ENCODE assay signal across 2 cellular contexts in the genomic region with DNA sequence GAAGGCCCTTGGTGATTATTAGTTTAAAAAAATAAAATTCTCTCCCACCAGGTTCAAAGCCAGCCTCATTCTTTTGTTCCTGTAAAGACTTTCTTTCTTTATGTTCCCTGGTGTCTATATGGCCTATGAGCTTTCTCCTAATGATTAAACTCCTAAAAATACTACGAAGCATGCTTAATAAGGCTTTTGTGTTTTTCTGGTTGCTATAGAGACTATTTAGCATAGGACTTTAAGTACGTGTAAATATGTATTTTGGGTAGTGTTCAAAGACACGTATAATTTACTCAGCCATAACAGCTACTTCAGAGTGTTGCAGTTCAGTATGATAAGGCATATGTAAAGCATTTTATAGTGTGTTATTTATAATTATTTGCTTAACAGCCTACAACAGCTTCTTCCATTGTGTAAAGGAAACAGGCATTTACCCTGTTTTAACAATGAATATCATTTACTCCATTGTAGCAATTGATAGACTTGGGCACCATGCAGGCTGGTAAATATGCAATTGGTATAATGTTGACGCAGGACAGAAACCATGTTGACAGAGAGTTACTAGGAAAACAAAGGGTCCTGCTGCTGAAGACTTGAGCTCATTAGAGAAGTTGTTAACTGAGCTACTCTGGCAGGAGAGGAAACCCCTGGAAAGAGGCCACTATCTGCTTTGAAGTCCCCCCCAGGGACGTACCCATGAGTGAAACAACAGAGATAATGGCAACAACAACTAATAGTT.
A peak's percentile ranks its signal among the peaks of the same experiment; 100 is the strongest.
TF ChIP-seq lines count a peak whose summit lies in the region.

No MANE protein-coding gene starts in this region.

TF ChIP-seq in HepG2, 621 proteins besides CTCF, POLR2A, EP300 and RAD21 (continues in another document):
- TF ChIP-seq SMC3 (IDR thresholded peaks at IDR 0.05; ENCODE audit: low read length) (no peak), FOXA1 (IDR thresholded peaks at IDR 0.05) (peak; percentile 30; the same call in 1 of the 2 replicates), FOXA1 (CRISPR knock-in tag; IDR thresholded peaks at IDR 0.05) (no peak), ZNF317 (CRISPR knock-in tag; IDR thresholded peaks at IDR 0.05) (no peak), MED1 (CRISPR knock-in tag; IDR thresholded peaks at IDR 0.05) (no peak), MIER2 (CRISPR knock-in tag; IDR thresholded peaks at IDR 0.05) (no peak), ZNF776 (CRISPR knock-in tag; IDR thresholded peaks at IDR 0.05) (no peak), SOX5 (CRISPR knock-in tag; IDR thresholded peaks at IDR 0.05; ENCODE audit: borderline replicate concordance) (no peak), ZNF580 (CRISPR knock-in tag; IDR thresholded peaks at IDR 0.05; ENCODE audit: borderline replicate concordance, low read depth) (no peak), TOPORS (CRISPR knock-in tag; IDR thresholded peaks at IDR 0.05) (no peak), ZBTB34 (CRISPR knock-in tag; IDR thresholded peaks at IDR 0.05) (no peak), MLLT10 (CRISPR knock-in tag; IDR thresholded peaks at IDR 0.05) (no peak), ZNF282 (IDR thresholded peaks at IDR 0.05; ENCODE audit: partially characterized antibody) (no peak), FOXA3 (CRISPR knock-in tag; IDR thresholded peaks at IDR 0.05) (peak; percentile 47; the same call in 1 of the 2 replicates), ARID5B (CRISPR knock-in tag; IDR thresholded peaks at IDR 0.05) (0 out of 2 replicates have a peak, but pooled peaks have one; percentile 15), RFX1 (IDR thresholded peaks at IDR 0.05) (peak; percentile 26; the same call in 1 of the 2 replicates), ASH2L (IDR thresholded peaks at IDR 0.05; ENCODE audit: insufficient read length, low read depth, low read length) (peak; percentile 6)
- TF ChIP-seq, protein P1, sequence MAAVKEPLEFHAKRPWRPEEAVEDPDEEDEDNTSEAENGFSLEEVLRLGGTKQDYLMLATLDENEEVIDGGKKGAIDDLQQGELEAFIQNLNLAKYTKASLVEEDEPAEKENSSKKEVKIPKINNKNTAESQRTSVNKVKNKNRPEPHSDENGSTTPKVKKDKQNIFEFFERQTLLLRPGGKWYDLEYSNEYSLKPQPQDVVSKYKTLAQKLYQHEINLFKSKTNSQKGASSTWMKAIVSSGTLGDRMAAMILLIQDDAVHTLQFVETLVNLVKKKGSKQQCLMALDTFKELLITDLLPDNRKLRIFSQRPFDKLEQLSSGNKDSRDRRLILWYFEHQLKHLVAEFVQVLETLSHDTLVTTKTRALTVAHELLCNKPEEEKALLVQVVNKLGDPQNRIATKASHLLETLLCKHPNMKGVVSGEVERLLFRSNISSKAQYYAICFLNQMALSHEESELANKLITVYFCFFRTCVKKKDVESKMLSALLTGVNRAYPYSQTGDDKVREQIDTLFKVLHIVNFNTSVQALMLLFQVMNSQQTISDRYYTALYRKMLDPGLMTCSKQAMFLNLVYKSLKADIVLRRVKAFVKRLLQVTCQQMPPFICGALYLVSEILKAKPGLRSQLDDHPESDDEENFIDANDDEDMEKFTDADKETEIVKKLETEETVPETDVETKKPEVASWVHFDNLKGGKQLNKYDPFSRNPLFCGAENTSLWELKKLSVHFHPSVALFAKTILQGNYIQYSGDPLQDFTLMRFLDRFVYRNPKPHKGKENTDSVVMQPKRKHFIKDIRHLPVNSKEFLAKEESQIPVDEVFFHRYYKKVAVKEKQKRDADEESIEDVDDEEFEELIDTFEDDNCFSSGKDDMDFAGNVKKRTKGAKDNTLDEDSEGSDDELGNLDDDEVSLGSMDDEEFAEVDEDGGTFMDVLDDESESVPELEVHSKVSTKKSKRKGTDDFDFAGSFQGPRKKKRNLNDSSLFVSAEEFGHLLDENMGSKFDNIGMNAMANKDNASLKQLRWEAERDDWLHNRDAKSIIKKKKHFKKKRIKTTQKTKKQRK (IDR thresholded peaks at IDR 0.05; ENCODE audit: low read length): no peak

TF ChIP-seq in endothelial cell of umbilical vein, 7 proteins besides CTCF, POLR2A, EP300 and RAD21:
- TF ChIP-seq EZH2 (IDR thresholded peaks at IDR 0.05; ENCODE audit: borderline replicate concordance, low read depth, low read length, severe bottlenecking) (no peak), GATA2 (IDR thresholded peaks at IDR 0.05; ENCODE audit: insufficient read depth, insufficient read length, low read depth, low read length) (no peak), JUN (IDR thresholded peaks at IDR 0.05; ENCODE audit: borderline replicate concordance, insufficient read depth, insufficient read length, low read depth) (no peak), POLR2AphosphoS5 (IDR thresholded peaks at IDR 0.05; ENCODE audit: insufficient read depth, low read depth, low read length) (no peak), MYC (IDR thresholded peaks at IDR 0.05; ENCODE audit: low read depth, low read length) (no peak), FOS (IDR thresholded peaks at IDR 0.05; ENCODE audit: borderline replicate concordance, insufficient read depth, low read length) (no peak)
- TF ChIP-seq, protein P2, sequence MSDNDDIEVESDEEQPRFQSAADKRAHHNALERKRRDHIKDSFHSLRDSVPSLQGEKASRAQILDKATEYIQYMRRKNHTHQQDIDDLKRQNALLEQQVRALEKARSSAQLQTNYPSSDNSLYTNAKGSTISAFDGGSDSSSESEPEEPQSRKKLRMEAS (IDR thresholded peaks at IDR 0.05; ENCODE audit: insufficient read depth, insufficient read length): no peak
